1 cellular context compared by ENCODE assay signal in genomic region chr15:84112025-84112424, GRCh38.
TF ChIP-seq lines count a peak whose summit lies in the region.

No MANE protein-coding gene starts in this region.

TF ChIP-seq in HCT116, 20 proteins besides CTCF, POLR2A, EP300 and RAD21:
- peak; percentile 20; the same call in 1 of the 2 replicates for TF ChIP-seq FOSL1 (IDR thresholded peaks at IDR 0.05; ENCODE audit: low read depth)
- no peak for TF ChIP-seq ZFX (IDR thresholded peaks at IDR 0.05)
